In the genomic region with DNA sequence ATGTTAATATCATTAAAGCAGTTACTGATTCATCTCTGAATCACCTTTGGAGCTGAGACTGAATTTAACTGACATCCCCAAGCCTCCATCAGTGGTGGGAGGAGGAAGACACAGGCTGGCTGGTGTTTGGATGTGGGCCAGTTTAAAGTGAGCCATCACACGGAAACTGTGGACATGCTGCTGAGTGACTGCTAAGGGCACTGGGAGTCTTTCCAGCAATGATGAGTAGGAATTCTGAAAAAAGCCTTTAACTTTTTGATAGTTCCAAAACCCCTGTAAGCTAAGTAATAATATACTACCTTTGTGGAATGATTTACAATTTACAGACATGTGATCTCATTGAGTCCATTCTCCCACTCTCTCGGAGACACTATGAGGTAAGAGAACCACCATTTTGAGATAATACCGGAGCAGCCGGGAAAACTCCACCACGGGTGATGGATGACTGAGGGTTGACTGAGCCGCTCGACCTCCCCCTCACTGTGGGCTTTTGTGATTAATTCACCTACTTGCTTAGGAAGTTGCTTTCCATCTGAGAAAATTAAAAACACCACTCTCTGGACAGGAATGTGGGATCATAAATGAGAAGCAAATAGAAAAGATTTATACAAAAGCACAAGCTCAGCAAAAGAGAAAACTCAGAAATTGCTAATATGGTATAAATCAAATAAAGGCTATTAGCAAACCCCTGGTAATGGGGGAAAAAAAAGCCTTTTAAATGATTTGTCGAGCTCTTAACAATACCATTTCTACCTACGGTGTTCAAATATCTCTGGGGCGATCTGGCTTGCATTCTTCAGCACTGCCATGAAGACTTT, we compare ENCODE assay signal across 13 cellular contexts.
DNase-seq lines count a peak whose midpoint lies in the region; ATAC-seq, FAIRE-seq and TF ChIP-seq lines count a peak whose summit lies in the region.
"Had no signal": no experiment of that assay in that cellular context is flagged by ENCODE, and none has a peak within 500 bp of the region (broad histone marks: within the 10 kb centered on the region; RNA-seq: fewer than 3 reads in every experiment).

No MANE protein-coding gene starts in this region.

- H3K4me1 Mint-ChIP-seq in osteocyte (ENCODE audit: unreplicated experiment) = peaks cover 39% of the 10 kb centered on the region
- H3K4me1 Mint-ChIP-seq: activated T-helper 17 cell treated with anti-CD3 and anti-CD28 coated beads, Interleukin-2, amount 50 U/mL, for 72 hours had no signal

- peaks cover 4% of the 10 kb centered on the region for H3K9me3 Mint-ChIP-seq in osteocyte (ENCODE audit: unreplicated experiment)
- H3K9me3 Mint-ChIP-seq: activated T-helper 17 cell treated with anti-CD3 and anti-CD28 coated beads, Interleukin-2, amount 50 U/mL, for 72 hours had no signal

- DNase-seq in ELR (ENCODE audit: low read depth) = peak; percentile 97
- peak; percentile 99 for DNase-seq in RCC 7860 (ENCODE audit: low spot score)
- peak; percentile 79 for DNase-seq in epithelial cell of prostate (ENCODE audit: low read depth, low spot score)
- no peak for DNase-seq in osteocyte (ENCODE audit: extremely low spot score, unreplicated experiment)
- no peak for DNase-seq in superior temporal gyrus (ENCODE audit: extremely low spot score)
- DNase-seq in SKM-1 treated with dmso at 0.1 percent for 144 hours (lab: John Stamatoyannopoulos, UW; ENCODE audit: unreplicated experiment) = no peak
- DNase-seq in NOMO-1 (lab: John Stamatoyannopoulos, UW; ENCODE audit: unreplicated experiment in 2 of 2) = no peak
- DNase-seq: DMS153, pancreas, tibial artery had no signal

- no peak overlapping the region for H3K4me3 Mint-ChIP-seq in osteocyte (ENCODE audit: unreplicated experiment)
- H3K4me3 Mint-ChIP-seq: activated T-helper 17 cell treated with anti-CD3 and anti-CD28 coated beads, Interleukin-2, amount 50 U/mL, for 72 hours had no signal

- peak overlapping the region; percentile 78 for H3K27ac Mint-ChIP-seq in osteocyte (ENCODE audit: unreplicated experiment)
- H3K27ac Mint-ChIP-seq: activated T-helper 17 cell treated with anti-CD3 and anti-CD28 coated beads, Interleukin-2, amount 50 U/mL, for 72 hours had no signal

- peak overlapping the region; percentile 59 for H3K27ac ChIP-seq in epithelial cell of prostate
- H3K27ac ChIP-seq: dorsolateral prefrontal cortex, pancreas, tibial artery had no signal

- H3K36me3 Mint-ChIP-seq in osteocyte (ENCODE audit: unreplicated experiment) = peaks cover 16% of the 10 kb centered on the region

- no peak for ATAC-seq in GM18517 (IDR thresholded peaks at IDR 0.05; ENCODE audit: unreplicated experiment)
- ATAC-seq: activated T-helper 17 cell treated with anti-CD3 and anti-CD28 coated beads, Interleukin-2, amount 50 U/mL, for 72 hours; pancreas had no signal

- peak; percentile 100 for FAIRE-seq in RCC 7860 (lab: Jason Lieb, UNC)
- FAIRE-seq: pancreas had no signal

- no peak for TF ChIP-seq CTCF in osteocyte (IDR thresholded peaks at IDR 0.05)

- no peaks in the 10 kb centered on the region for H3K27me3 Mint-ChIP-seq in osteocyte (ENCODE audit: unreplicated experiment)
- H3K27me3 Mint-ChIP-seq: activated T-helper 17 cell treated with anti-CD3 and anti-CD28 coated beads, Interleukin-2, amount 50 U/mL, for 72 hours had no signal

Comparison
In these comparisons a context has a peak if more than half of its experiments do, and no peak if none do; other contexts are left out.
1. DNase-seq: peak in ELR (single experiment), RCC 7860 (single experiment) and epithelial cell of prostate (single experiment); none in osteocyte (single experiment), superior temporal gyrus (single experiment), SKM-1 treated with dmso at 0.1 percent for 144 hours (single experiment) and NOMO-1 (0 of 2).